1 cellular context compared by ENCODE assay signal in the genomic region with DNA sequence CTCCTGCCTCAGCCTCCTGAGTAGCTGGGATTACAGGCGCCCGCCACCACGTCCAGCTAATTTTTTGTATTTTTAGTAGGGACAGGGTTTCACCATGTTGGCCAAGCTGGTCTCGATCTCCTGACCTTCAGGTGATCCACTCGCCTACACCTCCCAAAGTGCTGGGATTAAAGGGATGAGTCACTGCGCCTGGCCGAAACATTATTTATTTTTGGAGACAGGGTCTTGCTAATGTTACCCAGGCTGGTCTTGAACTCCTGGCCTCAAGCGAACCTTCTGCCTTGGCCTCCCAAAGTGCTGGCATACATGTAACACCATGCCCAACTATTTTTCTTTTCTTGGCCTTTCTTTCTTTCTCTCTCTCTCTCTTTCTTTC.
TF ChIP-seq lines count a peak whose summit lies in the region.
"Not testable (repeated sequence)": the region's sequence is repeated elsewhere in the genome, so short reads cannot be mapped to it uniquely, and the experiment has no call there.

No MANE protein-coding gene starts in this region.

TF ChIP-seq in K562, 482 proteins besides CTCF, POLR2A, EP300 and RAD21:
- TF ChIP-seq, protein P1, sequence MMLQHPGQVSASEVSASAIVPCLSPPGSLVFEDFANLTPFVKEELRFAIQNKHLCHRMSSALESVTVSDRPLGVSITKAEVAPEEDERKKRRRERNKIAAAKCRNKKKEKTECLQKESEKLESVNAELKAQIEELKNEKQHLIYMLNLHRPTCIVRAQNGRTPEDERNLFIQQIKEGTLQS (IDR thresholded peaks at IDR 0.05), result peak; percentile 32; the same call in 1 of the 2 replicates
- TF ChIP-seq, protein P1 (CRISPR knock-in tag; conservative IDR thresholded peaks at IDR 0.05), result not testable (repeated sequence)
- TF ChIP-seq JUND (IDR thresholded peaks at IDR 0.05; ENCODE audit: borderline replicate concordance, low read depth, low read length), result 0 out of 2 replicates have a peak, but pooled peaks have one; percentile 25
- not testable (repeated sequence) for TF ChIP-seq JUND (tag; IDR thresholded peaks at IDR 0.05; ENCODE audit: borderline replicate concordance, low read depth, low read length)
